In the genomic region with DNA sequence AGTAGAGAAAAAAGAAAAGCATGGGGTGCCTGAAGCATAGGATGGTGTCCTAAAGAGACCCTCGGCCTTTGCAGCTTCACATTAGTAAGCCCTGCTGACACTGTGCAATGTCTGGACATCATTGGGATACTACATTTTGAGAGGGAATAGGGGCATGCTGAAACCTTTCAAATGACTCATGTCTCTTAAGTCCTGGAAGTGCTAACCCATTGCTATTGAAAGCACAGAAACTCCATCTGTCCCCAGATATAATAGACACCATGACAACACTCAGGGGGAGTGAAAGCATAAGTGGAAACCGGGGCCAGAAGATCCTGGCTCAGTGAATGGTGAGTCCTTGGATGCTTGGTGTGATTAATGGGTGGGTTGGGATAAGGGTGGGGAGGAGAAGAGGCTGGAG, we compare ENCODE assay signal across 23 cellular contexts.
DNase-seq lines count a peak whose midpoint lies in the region; ATAC-seq, FAIRE-seq and TF ChIP-seq lines count a peak whose summit lies in the region.
"Had no signal": no experiment of that assay in that cellular context is flagged by ENCODE, and none has a peak within 500 bp of the region (broad histone marks: within the 10 kb centered on the region; RNA-seq: fewer than 3 reads in every experiment).

No MANE protein-coding gene starts in this region.

- no TSS peak for BruUV-seq in IMR-90 (replicated peaks; lab: Mats Ljungman, UMichigan)

- peaks cover 13% of the 10 kb centered on the region for H3K9me1 ChIP-seq in IMR-90 (ENCODE audit: insufficient read depth, low read length)
- no peaks in the 10 kb centered on the region for H3K9me1 ChIP-seq in keratinocyte (ENCODE audit: control insufficient read depth, extremely low read depth, insufficient read depth, low read length)

- WGBS in IMR-90 (ENCODE audit: extremely low coverage in 2 of 2, insufficient read length in 1 of 2), 2 experiments = no CpG with 5 or more reads among the region's 2 CpGs

- H3K79me2 ChIP-seq in ACC112 (ENCODE audit: control insufficient read depth, insufficient read depth, low read length, unreplicated experiment) = no peaks in the 10 kb centered on the region
- no peaks in the 10 kb centered on the region for H3K79me2 ChIP-seq in keratinocyte (ENCODE audit: control insufficient read depth, insufficient read depth, low read length)

- FAIRE-seq in keratinocyte (lab: Jason Lieb, UNC) = peak; percentile 71
- FAIRE-seq: A204.1, HTR-8/SVneo had no signal

- H4K8ac ChIP-seq in IMR-90 (ENCODE audit: low read depth in 2 of 2, low read length in 2 of 2) = peak overlapping the region; percentile 59 to 92; a peak in 3 of 4 replicates

- H3K36me3 ChIP-seq in ACC112 (ENCODE audit: insufficient read depth, low read length) (no peaks in the 10 kb centered on the region), IMR-90 (ENCODE audit: control insufficient read depth, insufficient read depth, low read length) (no peaks in the 10 kb centered on the region), brain microvascular endothelial cell (replicated peaks) (no peaks in the 10 kb centered on the region), keratinocyte (ENCODE audit: control insufficient read depth in 2 of 2, extremely low read depth in 1 of 2, insufficient read depth in 2 of 2, low read length in 2 of 2) (no peaks in the 10 kb centered on the region)
- H3K36me3 ChIP-seq: ovary, tibial artery had no signal

- H3K27ac ChIP-seq in ACC112 (ENCODE audit: low read depth, low read length) = peak overlapping the region; percentile 73; the same call in 1 of the 2 replicates
- H3K27ac ChIP-seq in IMR-90 (ENCODE audit: insufficient read depth, low read length) = peak overlapping the region; percentile 60
- peak overlapping the region; percentile 66 for H3K27ac ChIP-seq in brain microvascular endothelial cell
- H3K27ac ChIP-seq in keratinocyte (ENCODE audit: control insufficient read depth, insufficient read depth, low read length) = peak overlapping the region; percentile 65
- H3K27ac ChIP-seq: KMS-11, ovary, tibial artery had no signal

- H4K20me1 ChIP-seq in IMR-90 (ENCODE audit: insufficient read depth, low read length) (no peaks in the 10 kb centered on the region), keratinocyte (ENCODE audit: control insufficient read depth, extremely low read depth, insufficient read depth, low read length) (no peaks in the 10 kb centered on the region)

- peak overlapping the region; percentile 93 for H4K91ac ChIP-seq in IMR-90 (ENCODE audit: insufficient read depth, low read depth, low read length)

- TF ChIP-seq CTCF in IMR-90 (conservative IDR thresholded peaks at IDR 0.05; ENCODE audit: low read depth, low read length) (no peak), brain microvascular endothelial cell (IDR thresholded peaks at IDR 0.05; ENCODE audit: low read depth, low read length, missing control alignments) (no peak), keratinocyte (optimal IDR thresholded peaks at IDR 0.05 in 1 of 3, IDR thresholded peaks at IDR 0.05 in 1 of 3, conservative IDR thresholded peaks at IDR 0.05 in 1 of 3; ENCODE audit: extremely low read depth in 1 of 3, insufficient read depth in 2 of 3, low read length in 3 of 3) (no peak), mesothelial cell of epicardium (IDR thresholded peaks at IDR 0.05; ENCODE audit: unreplicated experiment) (no peak)

- H3K4ac ChIP-seq in IMR-90 (ENCODE audit: low read depth, low read length) = peak overlapping the region; percentile 96

- H2AK5ac ChIP-seq in IMR-90 (ENCODE audit: low read depth, low read length) = peak overlapping the region; percentile 91

- peak overlapping the region; percentile 91 for H3K23ac ChIP-seq in IMR-90 (ENCODE audit: low read depth, low read length)

- H2AFZ ChIP-seq in ACC112 (ENCODE audit: low read length, unreplicated experiment) (no peak overlapping the region), IMR-90 (replicated peaks; ENCODE audit: low read length, poor library complexity) (no peak overlapping the region), keratinocyte (ENCODE audit: control insufficient read depth, low read length) (no peak overlapping the region)

- no peak overlapping the region for H3K4me3 Mint-ChIP-seq in mesothelial cell of epicardium
- H3K4me3 Mint-ChIP-seq: activated naive CD4-positive, alpha-beta T cell treated with anti-CD3 and anti-CD28 coated beads for 36 hours; naive thymus-derived CD8-positive, alpha-beta T cell; stimulated activated naive CD8-positive, alpha-beta T cell treated with anti-CD3 and anti-CD28 coated beads, Interleukin-15, amount 100 ng/mL, for 72 hours had no signal

- H3K4me2 ChIP-seq in IMR-90 (ENCODE audit: low read depth, low read length) (no peak overlapping the region), keratinocyte (ENCODE audit: control insufficient read depth, extremely low read depth, insufficient read depth, low read depth, low read length) (peak overlapping the region; percentile 61)
- H3K4me2 ChIP-seq: KMS-11 had no signal

- H3K4me1 ChIP-seq in ACC112 (ENCODE audit: control insufficient read depth, insufficient read depth, low read length, unreplicated experiment) (peaks cover 48% of the 10 kb centered on the region), IMR-90 (ENCODE audit: control insufficient read depth, insufficient read depth, low read length) (peaks cover 23% of the 10 kb centered on the region), keratinocyte (ENCODE audit: control insufficient read depth, extremely low read depth, insufficient read depth, low read length) (peaks cover 38% of the 10 kb centered on the region)
- H3K4me1 ChIP-seq: tibial artery had no signal

- in situ Hi-C loops in IMR-90 (cut with MboI; ENCODE audit: low sequenced_read_pairs) (no loop called here), brain microvascular endothelial cell (cut with HindIII; ENCODE audit: low pct_ligation_motif_present, low sequenced_read_pairs) (no loop called here)

- H3K4me3 ChIP-seq in ACC112 (ENCODE audit: low read depth, low read length) = no peak overlapping the region
- no peak overlapping the region for H3K4me3 ChIP-seq in IMR-90 (ENCODE audit: insufficient read depth, low read depth, low read length)
- H3K4me3 ChIP-seq in brain microvascular endothelial cell (ENCODE audit: low read depth, low read length) = no peak overlapping the region
- no peak overlapping the region for H3K4me3 ChIP-seq in keratinocyte (ENCODE audit: control insufficient read depth in 2 of 3, extremely low read depth in 1 of 3, insufficient read depth in 2 of 3, low read depth in 1 of 3, low read length in 3 of 3)
- H3K4me3 ChIP-seq: ovary, tibial artery had no signal

- POLR2A ChIA-PET in IMR-90 (lab: Charles Lee; ENCODE audit: unreplicated experiment) = no interaction called here

- H3K4me1 Mint-ChIP-seq in mesothelial cell of epicardium = no peaks in the 10 kb centered on the region
- H3K4me1 Mint-ChIP-seq: naive thymus-derived CD8-positive, alpha-beta T cell; stimulated activated naive CD8-positive, alpha-beta T cell treated with anti-CD3 and anti-CD28 coated beads, Interleukin-15, amount 100 ng/mL, for 72 hours had no signal

- DNase-seq in IMR-90 (peak; percentile 13), brain microvascular endothelial cell (no peak), keratinocyte (ENCODE audit: low read depth, low spot score) (no peak), AG20443 (ENCODE audit: low spot score) (no peak), mesothelial cell of epicardium (ENCODE audit: low spot score in 2 of 2, unreplicated experiment in 2 of 2) (no peak), cerebellar cortex (ENCODE audit: low spot score) (no peak)
- DNase-seq: activated CD8-positive, alpha-beta memory T cell treated with anti-CD3 and anti-CD28 coated beads for 24 hours; activated naive CD4-positive, alpha-beta T cell treated with anti-CD3 and anti-CD28 coated beads for 36 hours; activated T-cell treated with anti-CD3 and anti-CD28 coated beads, Interleukin-2, amount 50 U/mL, for 48 hours; Calu3; mesendoderm; naive thymus-derived CD8-positive, alpha-beta T cell; NCI-H1694 treated with DMSO at 0.1 percent for 48 hours; NCI-H69; ovary; right cardiac atrium; stimulated activated naive CD8-positive, alpha-beta T cell treated with anti-CD3 and anti-CD28 coated beads, Interleukin-15, amount 100 ng/mL, for 72 hours; tibial artery had no signal

- H4K5ac ChIP-seq in IMR-90 (ENCODE audit: low read depth, low read length) = peak overlapping the region; percentile 31

- CTCF ChIA-PET in IMR-90 (lab: Yijun Ruan, JAX) = no interaction called here

- H3K79me1 ChIP-seq in IMR-90 (ENCODE audit: low read depth in 1 of 2, low read length in 2 of 2) = no peaks in the 10 kb centered on the region

- intact Hi-C loops in IMR-90 (cut with micrococcal nuclease) = loop anchor here (5.0 kb wide), 1 partner anchor 596 kb away; a partner anchor contains a TSS

- H2BK15ac ChIP-seq in IMR-90 (ENCODE audit: low read depth, low read length) = peak overlapping the region; percentile 67; the same call in 2 of the 3 replicates

- no peak overlapping the region for H3K9ac ChIP-seq in IMR-90 (ENCODE audit: low read depth, low read length)
- H3K9ac ChIP-seq in keratinocyte (ENCODE audit: control insufficient read depth, extremely low read depth, insufficient read depth, low read length) = no peak overlapping the region
- H3K9ac ChIP-seq: KMS-11 had no signal

- H2BK120ac ChIP-seq in IMR-90 (ENCODE audit: low read depth, low read length) = peak overlapping the region; percentile 97

- dilution Hi-C loops in IMR-90 (cut with HindIII; ENCODE audit: low sequenced_read_pairs, unreplicated experiment) (no loop called here), keratinocyte (cut with MboI; ENCODE audit: extremely low pct_ligation_motif_present, low sequenced_read_pairs) (no loop called here)

- no peaks in the 10 kb centered on the region for H3K9me3 ChIP-seq in IMR-90 (ENCODE audit: control insufficient read depth, insufficient read depth, low read length)
- no peaks in the 10 kb centered on the region for H3K9me3 ChIP-seq in keratinocyte (ENCODE audit: control insufficient read depth, low read depth, low read length)
- H3K9me3 ChIP-seq: ovary, tibial artery had no signal

- peak overlapping the region; percentile 88 for H2BK5ac ChIP-seq in IMR-90 (ENCODE audit: low read depth, low read length, poor library complexity, severe bottlenecking)

- peak overlapping the region; percentile 96 for H2BK20ac ChIP-seq in IMR-90 (ENCODE audit: low read depth, low read length)

- no peaks in the 10 kb centered on the region for H3K27me3 ChIP-seq in ACC112 (ENCODE audit: insufficient read depth, low read length)
- H3K27me3 ChIP-seq in IMR-90 (ENCODE audit: control insufficient read depth, insufficient read depth, low read length) = no peaks in the 10 kb centered on the region
- no peaks in the 10 kb centered on the region for H3K27me3 ChIP-seq in brain microvascular endothelial cell (replicated peaks)
- H3K27me3 ChIP-seq in keratinocyte (ENCODE audit: control insufficient read depth, extremely low read depth, insufficient read depth, low read length) = no peaks in the 10 kb centered on the region
- H3K27me3 ChIP-seq: ovary, tibial artery had no signal

- TF ChIP-seq POLR2A in IMR-90 (IDR thresholded peaks at IDR 0.05; ENCODE audit: low read depth, low read length) = no peak

- TF ChIP-seq RAD21 in IMR-90 (IDR thresholded peaks at IDR 0.05; ENCODE audit: low read length) = no peak

- no peak for ATAC-seq in IMR-90 (ENCODE audit: low read depth)
- no peak for ATAC-seq in GM18520 (IDR thresholded peaks at IDR 0.05; ENCODE audit: unreplicated experiment)
- ATAC-seq: naive thymus-derived CD8-positive, alpha-beta T cell; right cardiac atrium; stimulated activated naive CD8-positive, alpha-beta T cell treated with anti-CD3 and anti-CD28 coated beads, Interleukin-15, amount 100 ng/mL, for 72 hours had no signal

- peak overlapping the region; percentile 51 for H3K18ac ChIP-seq in IMR-90 (ENCODE audit: low read depth, low read length)

- peak overlapping the region; percentile 94 for H3K14ac ChIP-seq in IMR-90 (replicated peaks; ENCODE audit: low read depth, low read length)

- no peak overlapping the region for H3K27ac Mint-ChIP-seq in mesothelial cell of epicardium
- H3K27ac Mint-ChIP-seq: activated naive CD4-positive, alpha-beta T cell treated with anti-CD3 and anti-CD28 coated beads for 36 hours; naive thymus-derived CD8-positive, alpha-beta T cell; stimulated activated naive CD8-positive, alpha-beta T cell treated with anti-CD3 and anti-CD28 coated beads, Interleukin-15, amount 100 ng/mL, for 72 hours had no signal

- no peak overlapping the region; the same call in 1 of the 2 replicates for H3K56ac ChIP-seq in IMR-90 (ENCODE audit: extremely low read depth, insufficient read depth, low read length)

- peaks cover 12% of the 10 kb centered on the region for H3K27me3 Mint-ChIP-seq in mesothelial cell of epicardium (ENCODE audit: low read depth)
- H3K27me3 Mint-ChIP-seq: stimulated activated naive CD8-positive, alpha-beta T cell treated with anti-CD3 and anti-CD28 coated beads, Interleukin-15, amount 100 ng/mL, for 72 hours had no signal

- H3K9me3 Mint-ChIP-seq in mesothelial cell of epicardium = no peaks in the 10 kb centered on the region
- H3K9me3 Mint-ChIP-seq: activated naive CD4-positive, alpha-beta T cell treated with anti-CD3 and anti-CD28 coated beads for 36 hours; stimulated activated naive CD8-positive, alpha-beta T cell treated with anti-CD3 and anti-CD28 coated beads, Interleukin-15, amount 100 ng/mL, for 72 hours had no signal

- H2AK9ac ChIP-seq in IMR-90 (replicated peaks; ENCODE audit: low read depth, low read length, poor library complexity) = peak overlapping the region; percentile 53

- no peaks in the 10 kb centered on the region for H3K36me3 Mint-ChIP-seq in mesothelial cell of epicardium
- H3K36me3 Mint-ChIP-seq: naive thymus-derived CD8-positive, alpha-beta T cell had no signal
